In the genomic region with DNA sequence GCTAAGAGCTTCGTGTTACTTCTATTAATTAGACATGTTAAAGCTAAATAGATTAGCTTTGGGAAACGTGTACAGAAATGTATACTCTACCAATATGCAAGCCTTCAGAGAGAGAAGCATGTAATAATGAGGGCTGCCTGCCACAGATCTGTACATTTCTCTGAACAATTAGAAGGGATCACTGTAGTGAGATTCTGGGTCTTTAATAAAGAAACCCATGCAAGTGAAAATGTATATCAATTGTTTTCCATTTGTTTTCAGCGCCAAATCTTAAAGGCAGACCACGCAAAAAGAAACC, we compare ENCODE assay signal across 10 cellular contexts.
DNase-seq lines count a peak whose midpoint lies in the region; ATAC-seq, FAIRE-seq and TF ChIP-seq lines count a peak whose summit lies in the region.
"Had no signal": no experiment of that assay in that cellular context is flagged by ENCODE, and none has a peak within 500 bp of the region (broad histone marks: within the 10 kb centered on the region; RNA-seq: fewer than 3 reads in every experiment).

No MANE protein-coding gene starts in this region.

- H3K9me3 ChIP-seq in heart left ventricle (no peaks in the 10 kb centered on the region), mucosa of stomach (ENCODE audit: control insufficient read depth, low read length) (no peaks in the 10 kb centered on the region)
- H3K9me3 ChIP-seq: HAP-1 had no signal

- peak overlapping the region; percentile 24 to 75 (median 62) for H3K4me3 ChIP-seq in heart left ventricle
- peak overlapping the region; percentile 44 for H3K4me3 ChIP-seq in bronchial epithelial cell (ENCODE audit: low read depth, low read length)
- H3K4me3 ChIP-seq in mucosa of stomach (ENCODE audit: low read length) = peak overlapping the region; percentile 12
- H3K4me3 ChIP-seq in urinary bladder (ENCODE audit: low read depth, low read length) = peak overlapping the region; percentile 42
- H3K4me3 ChIP-seq: HAP-1 had no signal

- H3K27ac ChIP-seq in heart left ventricle = peak overlapping the region; percentile 87 to 99 (median 96)
- peak overlapping the region; percentile 77 for H3K27ac ChIP-seq in urinary bladder (ENCODE audit: low read depth)

- no peak for TF ChIP-seq CTCF in heart left ventricle (IDR thresholded peaks at IDR 0.05)
- no peak for TF ChIP-seq CTCF in bronchial epithelial cell (IDR thresholded peaks at IDR 0.05; ENCODE audit: insufficient read depth, low read length, severe bottlenecking)

- H3K27me3 ChIP-seq in heart left ventricle (no peaks in the 10 kb centered on the region), bronchial epithelial cell (ENCODE audit: control insufficient read depth, insufficient read depth, low read length) (no peaks in the 10 kb centered on the region), mucosa of stomach (ENCODE audit: control insufficient read depth, insufficient read depth, low read length) (no peaks in the 10 kb centered on the region)

- peak overlapping the region; percentile 79 for H3K9ac ChIP-seq in mucosa of stomach (ENCODE audit: low read length)

- FAIRE-seq in bronchial epithelial cell (lab: Jason Lieb, UNC) = no peak

- TF ChIP-seq POLR2A in heart left ventricle (IDR thresholded peaks at IDR 0.05) = no peak

- intact Hi-C loops in heart left ventricle (cut with DNase I) = loop anchor here in 1 of 10 donors (2.0 kb wide), 1 partner anchor 32 kb away; no protein-coding TSS in a partner anchor
- intact Hi-C loops in left cardiac atrium (cut with DNase I) = loop anchor here in 1 of 2 donors (2.0 kb wide), 1 partner anchor 32 kb away; no protein-coding TSS in a partner anchor
- intact Hi-C loops in posterior vena cava (cut with DNase I) = no loop called here

- ATAC-seq in heart left ventricle = no peak
- ATAC-seq in left cardiac atrium = no peak
- ATAC-seq in GM19324 (IDR thresholded peaks at IDR 0.05; ENCODE audit: low FRiP score, unreplicated experiment) = no peak

- H3K4me1 ChIP-seq in heart left ventricle (peaks cover 19 to 96% (median 73%) of the 10 kb centered on the region in 12 donors), mucosa of stomach (ENCODE audit: control insufficient read depth, insufficient read depth, low read length) (peaks cover 58% of the 10 kb centered on the region), urinary bladder (ENCODE audit: insufficient read depth) (peaks cover 5% of the 10 kb centered on the region)

- 19 to 41% (median 30%) methylated on average over 4 of the region's 4 CpGs for WGBS in heart left ventricle, 4 donors
- WGBS in urinary bladder = 20% methylated on average over 4 of the region's 4 CpGs

- no peak for DNase-seq in heart left ventricle
- no peak for DNase-seq in left cardiac atrium
- no peak for DNase-seq in bronchial epithelial cell (ENCODE audit: low read depth)
- DNase-seq in posterior vena cava (ENCODE audit: low spot score) = no peak
- DNase-seq in D341Med (ENCODE audit: low spot score) = no peak
- DNase-seq: NCI-H1417 treated with DMSO at 0.1 percent for 48 hours had no signal

- H3K36me3 ChIP-seq in heart left ventricle = peaks cover 0 to 35% (median 26%) of the 10 kb centered on the region in 9 donors
- H3K36me3 ChIP-seq in bronchial epithelial cell (ENCODE audit: control insufficient read depth, insufficient read depth, low read length) = peaks cover 4% of the 10 kb centered on the region
- no peaks in the 10 kb centered on the region for H3K36me3 ChIP-seq in mucosa of stomach (ENCODE audit: control insufficient read depth, insufficient read depth, low read length)
- H3K36me3 ChIP-seq in urinary bladder (ENCODE audit: insufficient read depth) = peaks cover 3% of the 10 kb centered on the region

Comparison
In these comparisons a context has a peak if more than half of its experiments do, and no peak if none do; other contexts are left out.
1. H3K4me3 ChIP-seq: peak in every context shown above with its lines; median percentile 62 in heart left ventricle; 44 in bronchial epithelial cell; 42 in urinary bladder; 12 in mucosa of stomach.